15 cellular contexts compared by ENCODE assay signal in genomic region chr6:79170431-79170830, GRCh38.
DNase-seq lines count a peak whose midpoint lies in the region; ATAC-seq, FAIRE-seq and TF ChIP-seq lines count a peak whose summit lies in the region.
"Had no signal": no experiment of that assay in that cellular context is flagged by ENCODE, and none has a peak within 500 bp of the region (broad histone marks: within the 10 kb centered on the region; RNA-seq: fewer than 3 reads in every experiment).

No MANE protein-coding gene starts in this region.

- no peak for DNase-seq in GM23338 (ENCODE audit: low spot score)
- DNase-seq in astrocyte (ENCODE audit: low read depth) = peak; percentile 29
- DNase-seq in kidney glomerular epithelial cell (lab: John Stamatoyannopoulos, UW) = peak; percentile 56
- no peak for DNase-seq in progenitor cell of endocrine pancreas (ENCODE audit: low spot score, unreplicated experiment)
- DNase-seq in iPS-NIHi7 (ENCODE audit: extremely low spot score) = no peak
- no peak for DNase-seq in Right ventricle myocardium superior
- DNase-seq: C1 segment of cervical spinal cord; CD4-positive, alpha-beta T cell; DMS79 had no signal

- H3K9ac ChIP-seq in astrocyte (ENCODE audit: low read length) = no peak overlapping the region

- peaks cover 11% of the 10 kb centered on the region for H3K4me1 Mint-ChIP-seq in GM23338
- H3K4me1 Mint-ChIP-seq in astrocyte (ENCODE audit: low read depth, unreplicated experiment) = peaks cover 14% of the 10 kb centered on the region
- peaks cover 21% of the 10 kb centered on the region for H3K4me1 Mint-ChIP-seq in progenitor cell of endocrine pancreas (ENCODE audit: low read depth)
- H3K4me1 Mint-ChIP-seq: B cell had no signal

- no peaks in the 10 kb centered on the region for H3F3A ChIP-seq in GM23338 (replicated peaks; ENCODE audit: low read depth)

- H3K36me3 ChIP-seq in GM23338 (ENCODE audit: insufficient read depth) = no peaks in the 10 kb centered on the region
- H3K36me3 ChIP-seq in astrocyte (ENCODE audit: insufficient read depth, low read length) = no peaks in the 10 kb centered on the region

- no peaks in the 10 kb centered on the region for H4K20me1 ChIP-seq in GM23338 (replicated peaks; ENCODE audit: insufficient read depth)
- H4K20me1 ChIP-seq in astrocyte (ENCODE audit: insufficient read depth, low read length) = no peaks in the 10 kb centered on the region

- H3K79me2 ChIP-seq in GM23338 (replicated peaks; ENCODE audit: insufficient read depth) (no peaks in the 10 kb centered on the region), astrocyte (ENCODE audit: insufficient read depth, low read length) (no peaks in the 10 kb centered on the region)

- no peak for TF ChIP-seq CTCF in GM23338 (conservative IDR thresholded peaks at IDR 0.05; ENCODE audit: low read depth in 2 of 2)
- no peak for TF ChIP-seq CTCF in astrocyte (IDR thresholded peaks at IDR 0.05; ENCODE audit: insufficient read depth, low read depth, low read length)
- TF ChIP-seq CTCF in progenitor cell of endocrine pancreas (IDR thresholded peaks at IDR 0.05; ENCODE audit: unreplicated experiment) = no peak

- H3K9me3 ChIP-seq in astrocyte (ENCODE audit: insufficient read depth, low read depth, low read length) = no peaks in the 10 kb centered on the region

- H3K4me3 ChIP-seq in GM23338 (no peak overlapping the region), astrocyte (ENCODE audit: insufficient read depth, low read depth, low read length) (no peak overlapping the region)
- H3K4me3 ChIP-seq: GM12878 had no signal

- H3K9me2 ChIP-seq in GM23338 (ENCODE audit: insufficient read depth) = no peaks in the 10 kb centered on the region

- FAIRE-seq in astrocyte (lab: Jason Lieb, UNC) = no peak
- FAIRE-seq: GM12878, GM18507 had no signal

- no peaks in the 10 kb centered on the region for H3K9me3 Mint-ChIP-seq in GM23338
- no peaks in the 10 kb centered on the region for H3K9me3 Mint-ChIP-seq in astrocyte (ENCODE audit: unreplicated experiment)
- no peaks in the 10 kb centered on the region for H3K9me3 Mint-ChIP-seq in progenitor cell of endocrine pancreas (ENCODE audit: low read depth)
- H3K9me3 Mint-ChIP-seq: CD4-positive, alpha-beta T cell had no signal

- ATAC-seq in GM23338 = no peak
- no peak for ATAC-seq in GM18868 (IDR thresholded peaks at IDR 0.05; ENCODE audit: unreplicated experiment)
- ATAC-seq in GM19035 (IDR thresholded peaks at IDR 0.05; ENCODE audit: unreplicated experiment) = no peak
- ATAC-seq in Right ventricle myocardium superior (ENCODE audit: poor library complexity) = no peak
- ATAC-seq: HCT116 had no signal

- peak overlapping the region; percentile 32; the same call in 1 of the 2 replicates for H3K27ac Mint-ChIP-seq in GM23338
- H3K27ac Mint-ChIP-seq in astrocyte (ENCODE audit: unreplicated experiment) = no peak overlapping the region
- peak overlapping the region; percentile 63 for H3K27ac Mint-ChIP-seq in progenitor cell of endocrine pancreas
- H3K27ac Mint-ChIP-seq: B cell; CD4-positive, alpha-beta T cell had no signal

- intact Hi-C loops in Right ventricle myocardium superior (cut with DNase I) = no loop called here

- H3K27me3 ChIP-seq in GM23338 (ENCODE audit: insufficient read depth) = no peaks in the 10 kb centered on the region
- no peaks in the 10 kb centered on the region for H3K27me3 ChIP-seq in astrocyte (ENCODE audit: insufficient read depth, low read length)

- H3K4me2 ChIP-seq in GM23338 = no peak overlapping the region
- H3K4me2 ChIP-seq in astrocyte (ENCODE audit: low read length) = peak overlapping the region; percentile 51

- H3K4me1 ChIP-seq in GM23338 (ENCODE audit: insufficient read depth) = peaks cover 16% of the 10 kb centered on the region; the same call in 1 of the 2 replicates
- peaks cover 20% of the 10 kb centered on the region for H3K4me1 ChIP-seq in astrocyte (ENCODE audit: insufficient read depth, low read length)

- H3K4me3 Mint-ChIP-seq in GM23338 (no peak overlapping the region), astrocyte (ENCODE audit: unreplicated experiment) (no peak overlapping the region), progenitor cell of endocrine pancreas (ENCODE audit: low read depth) (no peak overlapping the region)
- H3K4me3 Mint-ChIP-seq: B cell; CD4-positive, alpha-beta T cell had no signal

- peaks cover 3% of the 10 kb centered on the region for H3K27me3 Mint-ChIP-seq in GM23338 (ENCODE audit: insufficient read depth, low read depth, poor library complexity)
- H3K27me3 Mint-ChIP-seq in astrocyte (ENCODE audit: low read depth, unreplicated experiment) = no peaks in the 10 kb centered on the region
- H3K27me3 Mint-ChIP-seq in progenitor cell of endocrine pancreas = no peaks in the 10 kb centered on the region

- no peak overlapping the region for H2AFZ ChIP-seq in GM23338
- no peak overlapping the region for H2AFZ ChIP-seq in astrocyte (ENCODE audit: low read depth, low read length)

- H3K27ac ChIP-seq in GM23338 (ENCODE audit: low read depth) (no peak overlapping the region), astrocyte (ENCODE audit: low read depth, low read length) (no peak overlapping the region)

- no peaks in the 10 kb centered on the region for H3K36me3 Mint-ChIP-seq in GM23338 (ENCODE audit: low read depth)
- H3K36me3 Mint-ChIP-seq in astrocyte (ENCODE audit: low read depth, unreplicated experiment) = no peaks in the 10 kb centered on the region
- no peaks in the 10 kb centered on the region for H3K36me3 Mint-ChIP-seq in progenitor cell of endocrine pancreas (ENCODE audit: insufficient read depth)

TF ChIP-seq in GM23338, 12 proteins besides CTCF, POLR2A, EP300 and RAD21:
- no peak for TF ChIP-seq STAT1 (IDR thresholded peaks at IDR 0.05; ENCODE audit: unreplicated experiment)
- TF ChIP-seq EZH2 (IDR thresholded peaks at IDR 0.05; ENCODE audit: low read depth, unreplicated experiment) = no peak
- TF ChIP-seq ZNF114 (CRISPR knock-in tag; IDR thresholded peaks at IDR 0.05) = no peak
- no peak for TF ChIP-seq JUNB (IDR thresholded peaks at IDR 0.05; ENCODE audit: unreplicated experiment)
TF ChIP-seq in GM23338: peak in this region for 0.

Comparison
In these comparisons a context has a peak if more than half of its experiments do, and no peak if none do; other contexts are left out.
1. DNase-seq: peak in astrocyte (single experiment) and kidney glomerular epithelial cell (single experiment); none in GM23338 (single experiment), progenitor cell of endocrine pancreas (single experiment), iPS-NIHi7 (single experiment) and Right ventricle myocardium superior (single experiment).